Comparison of ENCODE assay signal across 8 cellular contexts in genomic region chr17:29565643-29566472, GRCh38. TPM values are rescaled to one million over a fixed set of nuclear protein-coding genes. Genes with fewer than 3 reads are reported as not detected.
DNase-seq lines count a peak whose midpoint lies in the region; ATAC-seq, FAIRE-seq and TF ChIP-seq lines count a peak whose summit lies in the region.

No MANE protein-coding gene starts in this region.

- no peaks in the 10 kb centered on the region for H3K9me3 Mint-ChIP-seq in activated naive CD4-positive, alpha-beta T cell treated with anti-CD3 and anti-CD28 coated beads, Interleukin-2, amount 50 U/mL, for 72 hours

- no peaks in the 10 kb centered on the region for H3K79me2 ChIP-seq in PC-3 (ENCODE audit: low read length)

- H3K36me3 Mint-ChIP-seq in activated naive CD4-positive, alpha-beta T cell treated with anti-CD3 and anti-CD28 coated beads, Interleukin-2, amount 50 U/mL, for 72 hours = peaks cover 11 to 20% of the 10 kb centered on the region in 2 donors

- TF ChIP-seq CTCF in D721Med (IDR thresholded peaks at IDR 0.05; ENCODE audit: insufficient read depth, missing control alignments) (peak; percentile 26), PC-3 (conservative IDR thresholded peaks at IDR 0.05; ENCODE audit: low read depth, low read length) (no peak)

- no peak for DNase-seq in D721Med (ENCODE audit: insufficient read length, low spot score)
- DNase-seq in PC-3 = no peak
- peak in 1 of 2 donors; percentile 65 for DNase-seq in activated naive CD4-positive, alpha-beta T cell treated with anti-CD3 and anti-CD28 coated beads, Interleukin-2, amount 50 U/mL, for 72 hours (ENCODE audit: low spot score in 2 of 2)
- peak; percentile 86 for DNase-seq in small intestine
- no peak for DNase-seq in dedifferentiated amniotic fluid mesenchymal stem cell (ENCODE audit: extremely low spot score)
- DNase-seq in GOT3 (lab: John Stamatoyannopoulos, UW) = no peak

- ATAC-seq in HG03442 (IDR thresholded peaks at IDR 0.05; ENCODE audit: unreplicated experiment) (peak; percentile 9), PC-3 (no peak)
- peak; percentile 18 to 21 for ATAC-seq in activated naive CD4-positive, alpha-beta T cell treated with anti-CD3 and anti-CD28 coated beads, Interleukin-2, amount 50 U/mL, for 72 hours

- H3K9me2 ChIP-seq in PC-3 (replicated peaks; ENCODE audit: low read length) = no peaks in the 10 kb centered on the region

- H3K4me3 ChIP-seq in PC-3 (ENCODE audit: low read length) (peak overlapping the region; percentile 85), iPS-18a (ENCODE audit: low read length) (peak overlapping the region; percentile 44), small intestine (ENCODE audit: low read depth in 1 of 2, low read length in 2 of 2) (peak overlapping the region; percentile 52 to 68)

- TSS peak; percentile 19 for BruUV-seq in PC-3 (replicated peaks; lab: Mats Ljungman, UMichigan)

- H4K20me1 ChIP-seq in PC-3 (ENCODE audit: low read length) = no peaks in the 10 kb centered on the region

- no peak overlapping the region for H3K9ac ChIP-seq in PC-3 (ENCODE audit: low read length)
- H3K9ac ChIP-seq in iPS-18a (ENCODE audit: low read length) = no peak overlapping the region

- no peak overlapping the region for H2AFZ ChIP-seq in PC-3 (ENCODE audit: low read length)

- H3K27ac ChIP-seq in PC-3 (ENCODE audit: low read length) = no peak overlapping the region
- H3K27ac ChIP-seq in iPS-18a (ENCODE audit: low read length) = no peak overlapping the region
- H3K27ac ChIP-seq in small intestine (ENCODE audit: low read depth in 1 of 2, low read length in 1 of 2) = peak overlapping the region; percentile 74 to 97

- 2 to 14% (median 6%) methylated on average over 41 to 55 of the region's 55 CpGs for WGBS in small intestine, 3 donors

- H3K9me3 ChIP-seq in PC-3 (ENCODE audit: low read length) = no peaks in the 10 kb centered on the region
- no peaks in the 10 kb centered on the region for H3K9me3 ChIP-seq in iPS-18a (ENCODE audit: control insufficient read depth, low read depth, low read length)
- no peaks in the 10 kb centered on the region for H3K9me3 ChIP-seq in small intestine (ENCODE audit: control insufficient read depth, low read depth)

- no peaks in the 10 kb centered on the region for H3K27me3 ChIP-seq in PC-3 (ENCODE audit: low read length)
- H3K27me3 ChIP-seq in iPS-18a (ENCODE audit: control insufficient read depth, insufficient read depth, low read length) = peaks cover 52% of the 10 kb centered on the region
- no peaks in the 10 kb centered on the region for H3K27me3 ChIP-seq in small intestine (ENCODE audit: control insufficient read depth in 2 of 2, insufficient read depth in 2 of 2, low read length in 2 of 2)

- H3F3A ChIP-seq in PC-3 (ENCODE audit: low read length, unreplicated experiment) = no peaks in the 10 kb centered on the region

- peak overlapping the region; percentile 98 for H3K4me2 ChIP-seq in PC-3 (ENCODE audit: low read length)

- no peaks in the 10 kb centered on the region for H3K36me3 ChIP-seq in PC-3 (ENCODE audit: low read depth, low read length)
- no peaks in the 10 kb centered on the region for H3K36me3 ChIP-seq in iPS-18a (ENCODE audit: control insufficient read depth, low read depth, low read length)
- peaks cover 0 to 9% of the 10 kb centered on the region in 2 donors for H3K36me3 ChIP-seq in small intestine (ENCODE audit: control insufficient read depth in 2 of 2, insufficient read depth in 2 of 2, low read length in 2 of 2)

- POLR2A ChIA-PET in PC-3 (lab: Charles Lee; ENCODE audit: unreplicated experiment) = no interaction called here

- intact Hi-C loops in PC-3 (cut with micrococcal nuclease) = no loop called here

- peak overlapping the region; percentile 82 to 84 for H3K27ac Mint-ChIP-seq in activated naive CD4-positive, alpha-beta T cell treated with anti-CD3 and anti-CD28 coated beads, Interleukin-2, amount 50 U/mL, for 72 hours

- H3K4me1 ChIP-seq in PC-3 (ENCODE audit: insufficient read depth, low read length) = peaks cover 7% of the 10 kb centered on the region; the same call in 1 of the 2 replicates
- H3K4me1 ChIP-seq in iPS-18a (ENCODE audit: control insufficient read depth, low read depth, low read length) = peaks cover 9% of the 10 kb centered on the region
- peaks cover 0 to 8% of the 10 kb centered on the region in 2 donors for H3K4me1 ChIP-seq in small intestine (ENCODE audit: control insufficient read depth in 2 of 2, insufficient read depth in 1 of 2, low read depth in 1 of 2, low read length in 1 of 2)

- CTCF ChIA-PET in PC-3 (lab: Charles Lee) = no interaction called here

- FAIRE-seq in D721Med (lab: Jason Lieb, UNC) (no peak), small intestine (lab: Jason Lieb, UNC) (no peak)

RNA-seq across cellular contexts. Expression of gene ABHD15, which starts 1.0 kb away (rescaled TPM):
- total RNA-seq in PC-3 (2014; rRNA removed) = 6.3 and 7.9 TPM in 2 replicates
- 10 to 100 TPM in 1 of 2 donors, 1 to 10 TPM in 1; 5.1 to 10.6 TPM for total RNA-seq in activated naive CD4-positive, alpha-beta T cell treated with anti-CD3 and anti-CD28 coated beads, Interleukin-2, amount 50 U/mL, for 72 hours
- polyA plus RNA-seq in small intestine = 1 to 10 TPM; 6.5 to 9.4 (median 8.7) TPM

RNA-seq across cellular contexts. Expression of gene TP53I13, which starts 2.6 kb away (rescaled TPM):
- 45.0 and 61.7 TPM in 2 replicates for total RNA-seq in PC-3 (2014; rRNA removed)
- 10 to 100 TPM; 29.9 to 52.1 TPM for total RNA-seq in activated naive CD4-positive, alpha-beta T cell treated with anti-CD3 and anti-CD28 coated beads, Interleukin-2, amount 50 U/mL, for 72 hours
- 100 to 1,000 TPM in 2 of 3 donors, 10 to 100 TPM in 1; 66.4 to 326 (median 304) TPM for polyA plus RNA-seq in small intestine

RNA-seq across cellular contexts. Expression of gene GIT1, which starts 23.6 kb away (rescaled TPM):
- 24.2 and 32.2 TPM in 2 replicates for total RNA-seq in PC-3 (2014; rRNA removed)
- total RNA-seq in activated naive CD4-positive, alpha-beta T cell treated with anti-CD3 and anti-CD28 coated beads, Interleukin-2, amount 50 U/mL, for 72 hours = 10 to 100 TPM; 49.8 to 67.8 TPM
- polyA plus RNA-seq in small intestine = 10 to 100 TPM; 19.7 to 29.0 (median 21.9) TPM

RNA-seq across cellular contexts. Expression of gene ANKRD13B, which starts 27.1 kb away (rescaled TPM):
- total RNA-seq in PC-3 (2014; rRNA removed) = 11.2 and 11.5 TPM in 2 replicates
- 10 to 100 TPM in 1 of 2 donors, 1 to 10 TPM in 1; 8.9 to 25.3 TPM for total RNA-seq in activated naive CD4-positive, alpha-beta T cell treated with anti-CD3 and anti-CD28 coated beads, Interleukin-2, amount 50 U/mL, for 72 hours
- 1 to 10 TPM in 2 of 3 donors, not detected in 1; 3.0 to 4.0 TPM for polyA plus RNA-seq in small intestine

RNA-seq across cellular contexts. Expression of gene CORO6, which starts 56.9 kb away (rescaled TPM):
- 0.44 and 0.58 TPM in 2 replicates for total RNA-seq in PC-3 (2014; rRNA removed)
- total RNA-seq in activated naive CD4-positive, alpha-beta T cell treated with anti-CD3 and anti-CD28 coated beads, Interleukin-2, amount 50 U/mL, for 72 hours = 10 to 100 TPM; 17.3 to 47.3 TPM
- 1 to 10 TPM in 2 of 3 donors, under 1 TPM in 1; 0.67 to 7.3 (median 1.4) TPM for polyA plus RNA-seq in small intestine

Comparison
In these comparisons a context has a peak if more than half of its experiments do, and no peak if none do; other contexts are left out.
1. H3K27ac ChIP-seq: peak in small intestine (2 of 2); none in PC-3 (single experiment) and iPS-18a (single experiment).
2. Peak in every context shown above with its lines, with median percentiles within 50 percentile points of each other: H3K4me3 ChIP-seq.